Comparison of ENCODE assay signal across 9 cellular contexts in genomic region chr2:160375802-160376469, GRCh38.
DNase-seq lines count a peak whose midpoint lies in the region; ATAC-seq and TF ChIP-seq lines count a peak whose summit lies in the region.
"Had no signal": no experiment of that assay in that cellular context is flagged by ENCODE, and none has a peak within 500 bp of the region (broad histone marks: within the 10 kb centered on the region; RNA-seq: fewer than 3 reads in every experiment).

No MANE protein-coding gene starts in this region.

- H3K9me3 Mint-ChIP-seq in activated T-helper 1 cell treated with anti-CD3 and anti-CD28 coated beads, Interleukin-12 subunit alpha, Interleukin-12 subunit beta, Interleukin-2, Interleukin-4 antibody, amounts not matched to agents 30 ng/mL and 10 ng/mL and 1 ng/mL, durations not matched to agents 14 hours and 24 hours and 36 hours, result no peaks in the 10 kb centered on the region

- no peaks in the 10 kb centered on the region for H3K27me3 ChIP-seq in SK-N-SH (ENCODE audit: insufficient read depth)
- H3K27me3 ChIP-seq in psoas muscle (ENCODE audit: insufficient read depth in 3 of 3, low read length in 2 of 3), result no peaks in the 10 kb centered on the region

- H3K4me2 ChIP-seq in SK-N-SH, result peak overlapping the region; percentile 19; the same call in 1 of the 2 replicates

- no peaks in the 10 kb centered on the region for H3K36me3 Mint-ChIP-seq in activated T-helper 1 cell treated with anti-CD3 and anti-CD28 coated beads, Interleukin-12 subunit alpha, Interleukin-12 subunit beta, Interleukin-2, Interleukin-4 antibody, amounts not matched to agents 30 ng/mL and 10 ng/mL and 1 ng/mL, durations not matched to agents 14 hours and 24 hours and 36 hours (ENCODE audit: low read depth)

- 80% methylated on average over 2 of the region's 2 CpGs for WGBS in SK-N-SH (ENCODE audit: low lambda C conversion rate)
- 38 to 42% (median 38%) methylated on average over 2 of the region's 2 CpGs for WGBS in psoas muscle, 3 donors

- no peak overlapping the region for H3K9ac ChIP-seq in SK-N-SH

- TF ChIP-seq CTCF in SK-N-SH (IDR thresholded peaks at IDR 0.05) (no peak), fibroblast of pulmonary artery (IDR thresholded peaks at IDR 0.05; ENCODE audit: low read length, missing control alignments) (no peak), psoas muscle (IDR thresholded peaks at IDR 0.05) (no peak)

- H3K27ac Mint-ChIP-seq in activated T-helper 1 cell treated with anti-CD3 and anti-CD28 coated beads, Interleukin-12 subunit alpha, Interleukin-12 subunit beta, Interleukin-2, Interleukin-4 antibody, amounts not matched to agents 30 ng/mL and 10 ng/mL and 1 ng/mL, durations not matched to agents 14 hours and 24 hours and 36 hours, result no peak overlapping the region

- no peak overlapping the region for H2AFZ ChIP-seq in SK-N-SH (ENCODE audit: low read depth)

- H3K36me3 ChIP-seq in SK-N-SH (replicated peaks in 1 of 2; ENCODE audit: control insufficient read depth in 1 of 2, insufficient read depth in 2 of 2, low read length in 1 of 2), result no peaks in the 10 kb centered on the region
- no peaks in the 10 kb centered on the region for H3K36me3 ChIP-seq in psoas muscle (ENCODE audit: insufficient read depth in 1 of 2, low read depth in 1 of 2)

- TF ChIP-seq EP300 in SK-N-SH (IDR thresholded peaks at IDR 0.05; ENCODE audit: borderline replicate concordance in 1 of 2, low read depth in 1 of 2, low read length in 1 of 2), result no peak

- peaks cover 96% of the 10 kb centered on the region for H4K20me1 ChIP-seq in SK-N-SH (ENCODE audit: insufficient read depth)

- H3K9me3 ChIP-seq in SK-N-SH (no peaks in the 10 kb centered on the region), psoas muscle (no peaks in the 10 kb centered on the region)

- H3K4me1 Mint-ChIP-seq in activated T-helper 1 cell treated with anti-CD3 and anti-CD28 coated beads, Interleukin-12 subunit alpha, Interleukin-12 subunit beta, Interleukin-2, Interleukin-4 antibody, amounts not matched to agents 30 ng/mL and 10 ng/mL and 1 ng/mL, durations not matched to agents 14 hours and 24 hours and 36 hours (ENCODE audit: low read depth), result peaks cover 61% of the 10 kb centered on the region

- ATAC-seq in GM19455 (IDR thresholded peaks at IDR 0.05; ENCODE audit: unreplicated experiment), result peak; percentile 62
- ATAC-seq in psoas muscle, result peak in 2 of 4 donors; percentile 47 to 57
- ATAC-seq in GM21723 (IDR thresholded peaks at IDR 0.05; ENCODE audit: unreplicated experiment), result no peak
- ATAC-seq in GM18517 (IDR thresholded peaks at IDR 0.05; ENCODE audit: unreplicated experiment), result no peak

- no peaks in the 10 kb centered on the region for H3K27me3 Mint-ChIP-seq in activated T-helper 1 cell treated with anti-CD3 and anti-CD28 coated beads, Interleukin-12 subunit alpha, Interleukin-12 subunit beta, Interleukin-2, Interleukin-4 antibody, amounts not matched to agents 30 ng/mL and 10 ng/mL and 1 ng/mL, durations not matched to agents 14 hours and 24 hours and 36 hours (ENCODE audit: insufficient read depth)

- H3K4me3 ChIP-seq in SK-N-SH (ENCODE audit: low read depth in 2 of 2, low read length in 1 of 2) (no peak overlapping the region), fibroblast of pulmonary artery (replicated peaks; ENCODE audit: low read depth, low read length) (peak overlapping the region; percentile 10), psoas muscle (no peak overlapping the region)

- H3K4me1 ChIP-seq in SK-N-SH (ENCODE audit: control insufficient read depth in 1 of 2, insufficient read depth in 2 of 2, low read depth in 1 of 2, low read length in 1 of 2) (peaks cover 33 to 80% of the 10 kb centered on the region in 2 experiments), psoas muscle (peaks cover 99% of the 10 kb centered on the region)

- H3F3A ChIP-seq in SK-N-SH (replicated peaks; ENCODE audit: insufficient read depth), result peaks cover 29% of the 10 kb centered on the region

- intact Hi-C loops in psoas muscle (cut with DNase I), result no loop called here
- intact Hi-C loops in activated T-helper 1 cell treated with anti-CD3 and anti-CD28 coated beads, Interleukin-12 subunit alpha, Interleukin-12 subunit beta, Interleukin-2, Interleukin-4 antibody, amounts not matched to agents 30 ng/mL and 10 ng/mL and 1 ng/mL, durations not matched to agents 14 hours and 24 hours and 36 hours (cut with micrococcal nuclease), result no loop called here

- TF ChIP-seq RAD21 in SK-N-SH (IDR thresholded peaks at IDR 0.05; ENCODE audit: low read length), result no peak

- DNase-seq in SK-N-SH, result no peak
- DNase-seq in fibroblast of pulmonary artery (ENCODE audit: low read depth), result peak; percentile 87
- DNase-seq in psoas muscle, result no peak
- no peak for DNase-seq in activated T-helper 1 cell treated with anti-CD3 and anti-CD28 coated beads, Interleukin-12 subunit alpha, Interleukin-12 subunit beta, Interleukin-2, Interleukin-4 antibody, amounts not matched to agents 30 ng/mL and 10 ng/mL and 1 ng/mL, durations not matched to agents 14 hours and 24 hours and 36 hours (ENCODE audit: low spot score)
- DNase-seq in activated T-cell treated with anti-CD3 and anti-CD28 coated beads, Interleukin-2, amount 50 U/mL, for 1 hour, result no peak
- DNase-seq: occipital lobe had no signal

- peaks cover 100% of the 10 kb centered on the region for H3K79me2 ChIP-seq in SK-N-SH (ENCODE audit: insufficient read depth)

- POLR2A ChIA-PET in SK-N-SH (lab: Yijun Ruan, JAX), result no interaction called here

- CTCF ChIA-PET in SK-N-SH (lab: Yijun Ruan, JAX), result interaction anchor here (1.6 to 2.6 kb wide), 2 partner anchors 14 to 618 kb away, joined by 4 to 10 read pairs; no protein-coding TSS in a partner anchor

- no peaks in the 10 kb centered on the region for H3K9me2 ChIP-seq in SK-N-SH

- no peak overlapping the region for H3K4me3 Mint-ChIP-seq in activated T-helper 1 cell treated with anti-CD3 and anti-CD28 coated beads, Interleukin-12 subunit alpha, Interleukin-12 subunit beta, Interleukin-2, Interleukin-4 antibody, amounts not matched to agents 30 ng/mL and 10 ng/mL and 1 ng/mL, durations not matched to agents 14 hours and 24 hours and 36 hours

- H3K27ac ChIP-seq in SK-N-SH (ENCODE audit: low read depth in 2 of 2, low read length in 1 of 2) (peak overlapping the region in 1 of 2 experiments; percentile 67; a peak in 3 of 4 replicates), psoas muscle (peak overlapping the region; percentile 43)

TF ChIP-seq in SK-N-SH, 30 proteins besides CTCF, POLR2A, EP300 and RAD21:
- TF ChIP-seq FOXM1 (IDR thresholded peaks at IDR 0.05; ENCODE audit: low read depth) (no peak), PBX3 (IDR thresholded peaks at IDR 0.05) (peak; percentile 11; the same call in 1 of the 2 replicates), RCOR1 (IDR thresholded peaks at IDR 0.05; ENCODE audit: low read length) (no peak), TAF1 (IDR thresholded peaks at IDR 0.05; ENCODE audit: borderline replicate concordance, low read depth, low read length) (no peak), NRF1 (IDR thresholded peaks at IDR 0.05; ENCODE audit: low read depth, low read length) (no peak), IRF3 (IDR thresholded peaks at IDR 0.05; ENCODE audit: low read depth, low read length) (no peak), GABPA (IDR thresholded peaks at IDR 0.05; ENCODE audit: low read depth) (peak; percentile 11; the same call in 1 of the 2 replicates)
TF ChIP-seq in SK-N-SH: peak in this region for 2.
